Comparison of ENCODE assay signal across 21 cellular contexts in the genomic region with DNA sequence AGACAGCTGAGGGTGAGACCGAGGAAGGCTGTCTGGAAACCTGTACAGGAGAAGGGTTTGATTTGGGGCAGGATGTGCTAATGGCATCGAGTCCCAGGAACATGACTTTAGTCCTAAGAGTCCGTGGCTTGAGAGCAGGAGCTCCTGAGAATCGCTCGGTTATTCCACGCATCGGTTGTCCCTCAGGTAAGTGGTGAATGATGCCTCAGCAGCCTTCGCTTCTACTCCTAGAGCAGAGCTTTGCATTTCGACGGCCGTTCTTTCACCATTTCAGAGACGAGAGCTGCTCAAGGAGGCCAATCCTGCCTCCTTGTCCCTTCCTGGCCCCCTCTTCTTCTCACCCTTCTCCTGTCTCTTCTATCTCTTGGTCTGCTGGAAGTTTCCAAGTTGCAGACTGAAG.
A peak's percentile ranks its signal among the peaks of the same experiment; 100 is the strongest.
DNase-seq lines count a peak whose midpoint lies in the region; ATAC-seq and TF ChIP-seq lines count a peak whose summit lies in the region.
"Had no signal": no experiment of that assay in that cellular context is flagged by ENCODE, and none has a peak within 500 bp of the region (broad histone marks: within the 10 kb centered on the region; RNA-seq: fewer than 3 reads in every experiment).

No MANE protein-coding gene starts in this region.

- H3K4me1 ChIP-seq in sigmoid colon: no peaks in the 10 kb centered on the region
- H3K4me1 ChIP-seq in transverse colon: no peaks in the 10 kb centered on the region
- H3K4me1 ChIP-seq: A549, Caco-2 had no signal

- 89 to 90% methylated on average over 12 of the region's 12 CpGs for WGBS in sigmoid colon, 2 donors
- WGBS in transverse colon (ENCODE audit: low coverage in 1 of 2), 2 donors: 91% methylated on average over 5 to 12 of the region's 12 CpGs

- intact Hi-C loops in sigmoid colon (cut with DNase I): no loop called here
- intact Hi-C loops in transverse colon (cut with DNase I; ENCODE audit: low total_unique reads): no loop called here

- TF ChIP-seq EP300 in sigmoid colon (IDR thresholded peaks at IDR 0.05) (no peak), transverse colon (IDR thresholded peaks at IDR 0.05; ENCODE audit: low read depth) (no peak)

- DNase-seq in H7: peak; percentile 7
- peak; percentile 22 for DNase-seq in ecto neural progenitor cell (ENCODE audit: low spot score)
- DNase-seq in left lobe of liver (ENCODE audit: low spot score): peak; percentile 22
- peak; percentile 25 for DNase-seq in sigmoid colon
- DNase-seq in transverse colon: no peak
- DNase-seq in cortex of kidney (lab: John Stamatoyannopoulos, UW): no peak
- DNase-seq: Caco-2; CD4-positive, alpha-beta memory T cell; Kasumi-1; NCI-H1105; NCI-H1436 treated with DMSO at 0.1 percent for 48 hours; NCI-H187 treated with DMSO at 0.1 percent for 48 hours; NCI-H2171 treated with DMSO at 0.1 percent for 48 hours; NCI-H446; NCI-H524 treated with DMSO at 0.1 percent for 48 hours; NCI-H774; SK-N-SH had no signal

- no peak overlapping the region for H3K27ac ChIP-seq in sigmoid colon
- H3K27ac ChIP-seq in transverse colon: no peak overlapping the region
- H3K27ac ChIP-seq: A549 had no signal

- no peaks in the 10 kb centered on the region for H3K36me3 ChIP-seq in H7 (replicated peaks; ENCODE audit: control insufficient read depth, insufficient read depth, low read length)
- no peaks in the 10 kb centered on the region for H3K36me3 ChIP-seq in sigmoid colon
- no peaks in the 10 kb centered on the region for H3K36me3 ChIP-seq in transverse colon

- TF ChIP-seq CTCF in sigmoid colon (IDR thresholded peaks at IDR 0.05): no peak
- no peak for TF ChIP-seq CTCF in transverse colon (IDR thresholded peaks at IDR 0.05)

- in situ Hi-C loops in transverse colon (cut with MboI; ENCODE audit: low pct_ligation_motif_present in 1 of 4, low pct_unique_long_range_greater_than_20kb in 1 of 4, low sequenced_read_pairs in 3 of 4): no loop called here

- TF ChIP-seq POLR2A in sigmoid colon (IDR thresholded peaks at IDR 0.05): no peak
- TF ChIP-seq POLR2A in transverse colon (IDR thresholded peaks at IDR 0.05): no peak

- no peaks in the 10 kb centered on the region; the same call in 1 of the 2 replicates for H3K27me3 ChIP-seq in H7 (ENCODE audit: control insufficient read depth, insufficient read depth, low read length)
- H3K27me3 ChIP-seq in sigmoid colon: peaks cover 0 to 36% (median 13%) of the 10 kb centered on the region in 3 donors
- H3K27me3 ChIP-seq in transverse colon: peaks cover 10% of the 10 kb centered on the region

- no peak for ATAC-seq in left lobe of liver
- no peak for ATAC-seq in HG03354 (IDR thresholded peaks at IDR 0.05; ENCODE audit: poor library complexity, severe bottlenecking, unreplicated experiment)
- ATAC-seq: A549, GM12878, HepG2 had no signal

- H3K9me3 ChIP-seq in sigmoid colon (no peaks in the 10 kb centered on the region), transverse colon (no peaks in the 10 kb centered on the region)
- H3K9me3 ChIP-seq: A549, Caco-2, SK-N-SH had no signal

- H3K4me3 ChIP-seq in H7 (ENCODE audit: insufficient read depth, low read depth, low read length): no peak overlapping the region
- H3K4me3 ChIP-seq in sigmoid colon: no peak overlapping the region
- H3K4me3 ChIP-seq in transverse colon: no peak overlapping the region
- H3K4me3 ChIP-seq: A549, GM12878 had no signal

Comparison
In these comparisons a context has a peak if more than half of its experiments do, and no peak if none do; other contexts are left out.
1. DNase-seq: peak in H7 (single experiment), ecto neural progenitor cell (single experiment), left lobe of liver (single experiment) and sigmoid colon (single experiment); none in transverse colon (single experiment) and cortex of kidney (single experiment).